ENCODE assay signal across 16 cellular contexts in genomic region chr1:97630281-97630680, GRCh38.
"Had no signal": no experiment of that assay in that cellular context is flagged by ENCODE, and none has a peak within 500 bp of the region (broad histone marks: within the 10 kb centered on the region; RNA-seq: fewer than 3 reads in every experiment).

No MANE protein-coding gene starts in this region.

- DNase-seq: activated B cell treated with CpG ODN at 0.5 μM for 24 hours; activated CD4-positive, alpha-beta T cell treated with anti-CD3 and anti-CD28 coated beads for 48 hours; activated CD8-positive, alpha-beta memory T cell treated with anti-CD3 and anti-CD28 coated beads, Interleukin-2, amount 50 U/mL, for 48 hours; activated naive CD8-positive, alpha-beta T cell treated with anti-CD3 and anti-CD28 coated beads for 36 hours; kidney glomerular epithelial cell; natural killer cell; right cardiac atrium; stimulated activated CD4-positive, alpha-beta T cell treated with anti-CD3 and anti-CD28 coated beads, Interleukin-4, amount 100 ng/mL, for 24 hours; SW 1271; transverse colon had no signal

- H3K27ac ChIP-seq: dorsolateral prefrontal cortex, esophagus muscularis mucosa, skin epidermis, transverse colon, vagina had no signal

- H3K27me3 Mint-ChIP-seq: activated B cell treated with CpG ODN at 0.5 μM for 24 hours; activated naive CD8-positive, alpha-beta T cell treated with anti-CD3 and anti-CD28 coated beads for 36 hours; progenitor cell of endocrine pancreas had no signal

- H3K4me3 ChIP-seq: dorsolateral prefrontal cortex, esophagus muscularis mucosa, skin epidermis, transverse colon, vagina had no signal

- H3K9me3 ChIP-seq: esophagus muscularis mucosa, transverse colon, vagina had no signal

- H3K4me1 Mint-ChIP-seq: activated B cell treated with CpG ODN at 0.5 μM for 24 hours had no signal

- H3K36me3 ChIP-seq: esophagus muscularis mucosa, transverse colon, vagina had no signal

- ATAC-seq: natural killer cell, right cardiac atrium had no signal

- H3K27me3 ChIP-seq: dorsolateral prefrontal cortex, esophagus muscularis mucosa, transverse colon, vagina had no signal

- H3K27ac Mint-ChIP-seq: activated B cell treated with CpG ODN at 0.5 μM for 24 hours; activated naive CD8-positive, alpha-beta T cell treated with anti-CD3 and anti-CD28 coated beads for 36 hours; activated T-helper 1 cell treated with anti-CD3 and anti-CD28 coated beads, Interleukin-12 subunit alpha, Interleukin-12 subunit beta, Interleukin-2, Interleukin-4 antibody, amounts not matched to agents 30 ng/mL and 10 ng/mL and 1 ng/mL, durations not matched to agents 14 hours and 24 hours and 36 hours; natural killer cell; progenitor cell of endocrine pancreas had no signal

- H3K4me1 ChIP-seq: transverse colon had no signal

- H3K9me3 Mint-ChIP-seq: activated B cell treated with CpG ODN at 0.5 μM for 24 hours; activated naive CD8-positive, alpha-beta T cell treated with anti-CD3 and anti-CD28 coated beads for 36 hours; activated T-helper 1 cell treated with anti-CD3 and anti-CD28 coated beads, Interleukin-12 subunit alpha, Interleukin-12 subunit beta, Interleukin-2, Interleukin-4 antibody, amounts not matched to agents 30 ng/mL and 10 ng/mL and 1 ng/mL, durations not matched to agents 14 hours and 24 hours and 36 hours; natural killer cell had no signal

- H3K4me3 Mint-ChIP-seq: activated B cell treated with CpG ODN at 0.5 μM for 24 hours; activated naive CD8-positive, alpha-beta T cell treated with anti-CD3 and anti-CD28 coated beads for 36 hours; activated T-helper 1 cell treated with anti-CD3 and anti-CD28 coated beads, Interleukin-12 subunit alpha, Interleukin-12 subunit beta, Interleukin-2, Interleukin-4 antibody, amounts not matched to agents 30 ng/mL and 10 ng/mL and 1 ng/mL, durations not matched to agents 14 hours and 24 hours and 36 hours; natural killer cell had no signal

- H3K36me3 Mint-ChIP-seq: natural killer cell had no signal
